ENCODE assay signal across 12 cellular contexts in genomic region chr20:31595380-31595653, GRCh38. TPM values are rescaled to one million over a fixed set of nuclear protein-coding genes. Genes with fewer than 3 reads are reported as not detected.
DNase-seq lines count a peak whose midpoint lies in the region; ATAC-seq and TF ChIP-seq lines count a peak whose summit lies in the region.
"Had no signal": no experiment of that assay in that cellular context is flagged by ENCODE, and none has a peak within 500 bp of the region (broad histone marks: within the 10 kb centered on the region; RNA-seq: fewer than 3 reads in every experiment).

No MANE protein-coding gene starts in this region.

- H3K27me3 Mint-ChIP-seq in neural crest cell (ENCODE audit: low read depth): no peaks in the 10 kb centered on the region

- no peak for ATAC-seq in left ventricle myocardium superior
- ATAC-seq in HG03342 (IDR thresholded peaks at IDR 0.05; ENCODE audit: unreplicated experiment): no peak

- no peaks in the 10 kb centered on the region for H3K36me3 ChIP-seq in left ventricle myocardium inferior
- no peaks in the 10 kb centered on the region for H3K36me3 ChIP-seq in esophagus muscularis mucosa

- H3K27me3 ChIP-seq in left ventricle myocardium inferior (ENCODE audit: low read depth): no peaks in the 10 kb centered on the region
- H3K27me3 ChIP-seq in esophagus muscularis mucosa: no peaks in the 10 kb centered on the region

- no peak for DNase-seq in left ventricle myocardium inferior
- no peak for DNase-seq in left ventricle myocardium superior
- no peak for DNase-seq in esophagus muscularis mucosa (ENCODE audit: extremely low spot score)
- no peak for DNase-seq in neural crest cell (ENCODE audit: low read depth, low spot score)
- DNase-seq in stimulated activated CD4-positive, alpha-beta T cell treated with anti-CD3 and anti-CD28 coated beads, Interleukin-2, amount 100 ng/mL, for 24 hours: no peak
- no peak for DNase-seq in NCI-H748 treated with DMSO at 0.1 percent for 48 hours (lab: John Stamatoyannopoulos, UW)
- no peak for DNase-seq in pons (ENCODE audit: low spot score)
- DNase-seq: DND-41, KG1, NCI-H2107 had no signal

- 85% methylated on average over 3 of the region's 3 CpGs for WGBS in esophagus muscularis mucosa

- peak overlapping the region; percentile 89 for H3K27ac ChIP-seq in left ventricle myocardium inferior (replicated peaks)
- H3K27ac ChIP-seq in esophagus muscularis mucosa (replicated peaks in 1 of 4): peak overlapping the region; percentile 67 to 81 (median 77)

- intact Hi-C loops in left ventricle myocardium inferior (cut with micrococcal nuclease) (no loop called here), left ventricle myocardium superior (cut with micrococcal nuclease) (no loop called here), esophagus muscularis mucosa (cut with DNase I) (no loop called here)

- H3K4me1 ChIP-seq in left ventricle myocardium inferior (peaks cover 43% of the 10 kb centered on the region), esophagus muscularis mucosa (peaks cover 15 to 35% (median 30%) of the 10 kb centered on the region in 4 donors)

- TF ChIP-seq CTCF in left ventricle myocardium inferior (IDR thresholded peaks at IDR 0.05; ENCODE audit: borderline replicate concordance) (no peak), esophagus muscularis mucosa (IDR thresholded peaks at IDR 0.05) (no peak), neural crest cell (conservative IDR thresholded peaks at IDR 0.05) (no peak)

- H3K9me3 Mint-ChIP-seq in neural crest cell: no peaks in the 10 kb centered on the region

- TF ChIP-seq EP300 in esophagus muscularis mucosa (IDR thresholded peaks at IDR 0.05): no peak

- TF ChIP-seq POLR2A in esophagus muscularis mucosa (IDR thresholded peaks at IDR 0.05; ENCODE audit: low read depth): no peak

- H3K4me3 Mint-ChIP-seq in neural crest cell: peak overlapping the region; percentile 68

- H3K9me3 ChIP-seq in left ventricle myocardium inferior (replicated peaks) (no peaks in the 10 kb centered on the region), esophagus muscularis mucosa (no peaks in the 10 kb centered on the region)

- peak overlapping the region; percentile 64 for H3K27ac Mint-ChIP-seq in neural crest cell (ENCODE audit: unreplicated experiment)

- H3K4me3 ChIP-seq in left ventricle myocardium inferior: no peak overlapping the region
- no peak overlapping the region for H3K4me3 ChIP-seq in esophagus muscularis mucosa

- H3K36me3 Mint-ChIP-seq in neural crest cell (ENCODE audit: low read depth): no peaks in the 10 kb centered on the region

- H3K4me1 Mint-ChIP-seq in neural crest cell: peaks cover 29% of the 10 kb centered on the region

RNA-seq across cellular contexts. Expression of gene ID1, which starts 9.8 kb away (rescaled TPM):
- total RNA-seq in left ventricle myocardium inferior (91.5 TPM), left ventricle myocardium superior (99.2 TPM), esophagus muscularis mucosa (100 to 1,000 TPM; 199 to 744 (median 532) TPM), neural crest cell (4.3 and 5.8 TPM in 2 replicates)

RNA-seq across cellular contexts. Expression of gene COX4I2, which starts 42.4 kb away (rescaled TPM):
- total RNA-seq in left ventricle myocardium inferior (7.6 TPM), left ventricle myocardium superior (10.1 TPM), esophagus muscularis mucosa (10 to 100 TPM in 1 of 4 donors, 1 to 10 TPM in 3; 2.1 to 14.2 (median 7.1) TPM), neural crest cell (not detected in 2 replicates)
- total RNA-seq: OCI-LY7 had no signal

Comparison
In these comparisons a context has a peak if more than half of its experiments do, and no peak if none do; other contexts are left out.
1. RNA of gene ID1, which starts 9.8 kb away (total RNA-seq): 199 to 744 TPM in esophagus muscularis mucosa, 99.2 TPM in left ventricle myocardium superior (single experiment) and 91.5 TPM in left ventricle myocardium inferior (single experiment); 4.3 to 5.8 TPM in neural crest cell; every median in the first group is over 10 times any median in the second.